Comparison of ENCODE assay signal across 11 cellular contexts in the genomic region with DNA sequence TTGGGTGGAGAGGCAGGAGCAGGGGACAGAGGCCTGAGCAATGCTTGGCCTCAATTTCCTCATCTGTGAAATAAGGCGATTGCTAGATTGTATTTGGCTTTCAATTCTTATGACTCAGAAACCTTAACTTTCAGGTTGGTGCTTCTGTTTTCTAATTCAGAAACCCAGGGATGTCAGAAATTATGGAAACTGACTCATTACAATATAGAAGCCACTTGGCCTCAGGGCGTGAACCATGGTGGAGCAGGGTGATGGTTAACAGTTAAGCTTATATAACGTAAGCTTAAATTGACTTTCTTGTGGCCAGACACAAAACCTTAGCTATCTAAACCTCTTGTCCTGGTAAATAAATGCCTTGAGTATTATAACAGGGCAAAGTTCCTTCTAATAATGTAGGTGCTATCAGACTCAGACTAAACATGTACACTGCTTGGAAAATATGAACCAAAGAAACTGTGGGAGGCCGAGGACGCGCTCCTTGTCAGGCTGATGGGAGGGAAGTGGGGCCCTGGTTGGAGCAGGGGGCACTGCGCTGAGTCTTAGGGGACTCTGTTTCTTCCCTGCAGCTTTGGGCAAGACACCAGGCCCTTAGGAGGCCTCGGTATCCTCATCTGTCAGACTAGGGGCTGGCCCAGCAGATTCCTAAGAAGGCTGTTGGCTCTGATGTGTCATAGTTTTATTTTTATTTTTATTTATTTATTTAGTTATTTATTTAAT. TPM values are rescaled to one million over a fixed set of nuclear protein-coding genes. Genes with fewer than 3 reads are reported as not detected.
A peak's percentile ranks its signal among the peaks of the same experiment; 100 is the strongest.
DNase-seq lines count a peak whose midpoint lies in the region; ATAC-seq and TF ChIP-seq lines count a peak whose summit lies in the region.
"Had no signal": no experiment of that assay in that cellular context is flagged by ENCODE, and none has a peak within 500 bp of the region (broad histone marks: within the 10 kb centered on the region; RNA-seq: fewer than 3 reads in every experiment).

No MANE protein-coding gene starts in this region.

- WGBS in testis, 2 donors: 90% methylated on average over 8 of the region's 8 CpGs

- no peaks in the 10 kb centered on the region for H3K36me3 Mint-ChIP-seq in Caco-2 (ENCODE audit: insufficient read depth, unreplicated experiment)
- no peaks in the 10 kb centered on the region for H3K36me3 Mint-ChIP-seq in nephron (ENCODE audit: low read depth)

- H3K27me3 ChIP-seq in Caco-2 (replicated peaks; ENCODE audit: control insufficient read depth, insufficient read depth, low read length): no peaks in the 10 kb centered on the region
- H3K27me3 ChIP-seq in testis: no peaks in the 10 kb centered on the region

- H3K27me3 Mint-ChIP-seq in Caco-2 (ENCODE audit: insufficient read depth, unreplicated experiment) (no peaks in the 10 kb centered on the region), nephron (ENCODE audit: low read depth) (no peaks in the 10 kb centered on the region)

- no peak overlapping the region for H3K4me3 ChIP-seq in Caco-2 (ENCODE audit: low read depth, low read length)
- no peak overlapping the region for H3K4me3 ChIP-seq in testis

- no peaks in the 10 kb centered on the region for H3K9me3 Mint-ChIP-seq in Caco-2 (ENCODE audit: unreplicated experiment)
- H3K9me3 Mint-ChIP-seq in nephron: no peaks in the 10 kb centered on the region

- H3K36me3 ChIP-seq in Caco-2 (ENCODE audit: control insufficient read depth, insufficient read depth, low read length) (no peaks in the 10 kb centered on the region), testis (ENCODE audit: low read depth, missing control alignments) (no peaks in the 10 kb centered on the region)

- intact Hi-C loops in Caco-2 (cut with micrococcal nuclease; ENCODE audit: unreplicated experiment): loop anchor here (10.0 kb wide), 1 partner anchor 129 kb away; no protein-coding TSS in a partner anchor
- intact Hi-C loops in testis (cut with DNase I; ENCODE audit: low total_unique reads): loop anchor here (5.0 kb wide), 1 partner anchor 172 kb away; a partner anchor contains a TSS

- no TSS peak for BruUV-seq in Caco-2 (replicated peaks; lab: Mats Ljungman, UMichigan)

- POLR2A ChIA-PET in Caco-2 (lab: Charles Lee): interaction anchor here (0.5 to 2.3 kb wide), 2 partner anchors 18 to 207 kb away, joined by 3 to 10 read pairs; no protein-coding TSS in a partner anchor

- H3K9me3 ChIP-seq in Caco-2 (no peaks in the 10 kb centered on the region), testis (no peaks in the 10 kb centered on the region)

- peak overlapping the region; percentile 58 for H3K27ac Mint-ChIP-seq in Caco-2 (ENCODE audit: unreplicated experiment)
- H3K27ac Mint-ChIP-seq in nephron: peak overlapping the region; percentile 27 to 81 (median 78)

- H3K4me1 Mint-ChIP-seq in Caco-2 (ENCODE audit: low read depth, unreplicated experiment) (peaks cover 12% of the 10 kb centered on the region), nephron (peaks cover 56% of the 10 kb centered on the region)

- DNase-seq in Caco-2: no peak
- DNase-seq in activated T-helper 9 cell treated with anti-CD3 and anti-CD28 coated beads, Interleukin-2, amount 50 U/mL, for 16 hours (ENCODE audit: low read depth): peak; percentile 23
- no peak for DNase-seq in putamen (ENCODE audit: low spot score)
- no peak for DNase-seq in NCI-H1092 treated with DMSO at 0.1 percent for 48 hours (lab: John Stamatoyannopoulos, UW)
- DNase-seq in testis: no peak
- DNase-seq: activated CD8-positive, alpha-beta memory T cell treated with anti-CD3 and anti-CD28 coated beads, Interleukin-2, amount 50 U/mL, for 48 hours; central memory CD4-positive, alpha-beta T cell; NCI-H2171 had no signal

- H3K4me3 Mint-ChIP-seq in Caco-2 (ENCODE audit: unreplicated experiment) (no peak overlapping the region), nephron (no peak overlapping the region)

- no peak for TF ChIP-seq CTCF in Caco-2 (IDR thresholded peaks at IDR 0.05; ENCODE audit: insufficient read depth in 1 of 2, low read depth in 1 of 2, low read length in 1 of 2, severe bottlenecking in 1 of 2, unreplicated experiment in 1 of 2)
- TF ChIP-seq CTCF in nephron (IDR thresholded peaks at IDR 0.05; ENCODE audit: unreplicated experiment in 3 of 3): no peak
- no peak for TF ChIP-seq CTCF in testis (IDR thresholded peaks at IDR 0.05)

- ATAC-seq in HG02610 (IDR thresholded peaks at IDR 0.05; ENCODE audit: unreplicated experiment): peak; percentile 46

- peaks cover 11% of the 10 kb centered on the region; the same call in 1 of the 2 replicates for H3K4me1 ChIP-seq in Caco-2
- H3K4me1 ChIP-seq in testis: peaks cover 44% of the 10 kb centered on the region

- H3K27ac ChIP-seq in testis: no peak overlapping the region
- H3K27ac ChIP-seq: HL-60 had no signal

- CTCF ChIA-PET in Caco-2 (lab: Charles Lee): interaction anchor here (0.6 to 1.2 kb wide), 3 partner anchors 11 to 40 kb away, joined by 3 to 5 read pairs (median 4); no protein-coding TSS in a partner anchor

- no peak for TF ChIP-seq POLR2A in testis (IDR thresholded peaks at IDR 0.05)

RNA-seq across cellular contexts. Expression of a gene that starts 17.2 kb away (rescaled TPM):
- total RNA-seq in Caco-2 (2022) (109 and 118 TPM in 2 replicates), testis (100 to 1,000 TPM; 239 to 256 TPM)
- polyA plus RNA-seq in testis (ENCODE audit: insufficient read depth, low read depth, low replicate concordance): 142 TPM
